21 cellular contexts compared by ENCODE assay signal in the genomic region with DNA sequence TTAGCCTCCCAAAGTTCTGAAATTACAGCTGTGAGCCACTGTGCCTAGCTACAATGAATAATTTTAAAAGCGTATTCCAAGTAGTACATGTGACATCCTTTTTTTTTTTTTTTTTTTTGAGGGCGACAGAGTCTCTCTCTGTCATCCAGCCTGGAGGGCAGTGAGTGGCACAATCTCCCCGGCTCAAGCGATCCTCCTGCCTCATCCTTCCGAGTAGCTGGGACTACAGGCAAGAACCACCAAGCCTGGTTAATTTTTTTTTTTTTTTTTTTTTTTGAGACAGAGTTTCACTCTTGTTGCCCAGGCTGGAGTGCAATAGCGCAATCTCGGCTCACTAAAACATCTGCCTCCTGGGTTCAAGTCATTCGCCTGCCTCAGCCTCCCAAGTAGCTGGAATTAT. TPM values are rescaled to one million over a fixed set of nuclear protein-coding genes. Genes with fewer than 3 reads are reported as not detected.
DNase-seq lines count a peak whose midpoint lies in the region; ATAC-seq and TF ChIP-seq lines count a peak whose summit lies in the region.
"Had no signal": no experiment of that assay in that cellular context is flagged by ENCODE, and none has a peak within 500 bp of the region (broad histone marks: within the 10 kb centered on the region; RNA-seq: fewer than 3 reads in every experiment).

No MANE protein-coding gene starts in this region.

- H3K18ac ChIP-seq in trophoblast cell (ENCODE audit: low read length): no peak overlapping the region

- H3K36me3 ChIP-seq in trophoblast cell (ENCODE audit: control insufficient read depth in 1 of 2, insufficient read depth in 2 of 2, low read length in 2 of 2): no peaks in the 10 kb centered on the region
- no peaks in the 10 kb centered on the region for H3K36me3 ChIP-seq in suprapubic skin
- H3K36me3 ChIP-seq: BLaER1 treated with 17β-estradiol and CSF1 and Interleukin-3, amounts not matched to agents 10 nM and 100 nM had no signal

- no peaks in the 10 kb centered on the region for H3K9me3 ChIP-seq in trophoblast cell (ENCODE audit: insufficient read depth, low read depth, low read length)
- no peaks in the 10 kb centered on the region for H3K9me3 ChIP-seq in suprapubic skin
- H3K9me3 ChIP-seq: A549; BLaER1 treated with 17β-estradiol and CSF1 and Interleukin-3, amounts not matched to agents 10 nM and 100 nM; Caco-2 had no signal

- H3K79me2 ChIP-seq in trophoblast cell (ENCODE audit: control insufficient read depth, insufficient read depth, low read length, poor library complexity): peaks cover 14% of the 10 kb centered on the region

- H3K4me1 ChIP-seq in trophoblast cell (ENCODE audit: control insufficient read depth in 1 of 2, insufficient read depth in 2 of 2, low read length in 2 of 2) (peaks cover 5 to 10% of the 10 kb centered on the region in 2 experiments), suprapubic skin (peaks cover 15% of the 10 kb centered on the region)
- H3K4me1 ChIP-seq: Caco-2 had no signal

- no peak overlapping the region for H3K4me3 Mint-ChIP-seq in dendritic cell treated with granulocyte-macrophage colony-stimulating factor and Interleukin-4, amounts not matched to agents 40 ng/mL and 50 ng/mL, for 4 days
- H3K4me3 Mint-ChIP-seq: B cell; CD4-positive, alpha-beta T cell; CD8-positive, alpha-beta T cell had no signal

- H4K12ac ChIP-seq in trophoblast cell (ENCODE audit: low read depth, low read length): no peak overlapping the region

- no peak for TF ChIP-seq POLR2A in suprapubic skin (IDR thresholded peaks at IDR 0.05)

- H3K4me1 Mint-ChIP-seq in dendritic cell treated with granulocyte-macrophage colony-stimulating factor and Interleukin-4, amounts not matched to agents 40 ng/mL and 50 ng/mL, for 4 days (ENCODE audit: low read depth): peaks cover 15% of the 10 kb centered on the region

- no peak overlapping the region for H3K4ac ChIP-seq in trophoblast cell (ENCODE audit: low read depth, low read length)

- H3K23ac ChIP-seq in trophoblast cell (ENCODE audit: low read length): no peak overlapping the region

- H2BK120ac ChIP-seq in trophoblast cell (ENCODE audit: insufficient read depth, low read length, poor library complexity): no peak overlapping the region

- no peak overlapping the region for H2AFZ ChIP-seq in trophoblast cell (ENCODE audit: insufficient read depth, low read length, poor library complexity)

- WGBS in trophoblast cell (ENCODE audit: extremely low coverage, insufficient coverage, insufficient read length): no CpG with 5 or more reads among the region's 8 CpGs
- 71% methylated on average over 8 of the region's 8 CpGs for WGBS in suprapubic skin

- H3K14ac ChIP-seq in trophoblast cell (ENCODE audit: low read length): no peak overlapping the region

- no peak overlapping the region for H3K27ac ChIP-seq in trophoblast cell (ENCODE audit: low read depth, low read length)
- no peak overlapping the region for H3K27ac ChIP-seq in suprapubic skin
- H3K27ac ChIP-seq: 22Rv1; A549; BLaER1 treated with 17β-estradiol and CSF1 and Interleukin-3, amounts not matched to agents 10 nM and 100 nM; C4-2B had no signal

- H3K4me3 ChIP-seq in trophoblast cell (ENCODE audit: low read depth, low read length) (no peak overlapping the region), suprapubic skin (no peak overlapping the region)
- H3K4me3 ChIP-seq: A549; BLaER1 treated with 17β-estradiol and CSF1 and Interleukin-3, amounts not matched to agents 10 nM and 100 nM; GM12878 had no signal

- peaks cover 10% of the 10 kb centered on the region for H3K36me3 Mint-ChIP-seq in dendritic cell treated with granulocyte-macrophage colony-stimulating factor and Interleukin-4, amounts not matched to agents 40 ng/mL and 50 ng/mL, for 4 days (ENCODE audit: low read depth)

- no peak for TF ChIP-seq EP300 in suprapubic skin (IDR thresholded peaks at IDR 0.05)

- H3K4me2 ChIP-seq in trophoblast cell (ENCODE audit: low read length): no peak overlapping the region
- H3K4me2 ChIP-seq: A549; BLaER1 treated with 17β-estradiol and CSF1 and Interleukin-3, amounts not matched to agents 10 nM and 100 nM had no signal

- peak overlapping the region; percentile 15 for H3K27ac Mint-ChIP-seq in dendritic cell treated with granulocyte-macrophage colony-stimulating factor and Interleukin-4, amounts not matched to agents 40 ng/mL and 50 ng/mL, for 4 days
- H3K27ac Mint-ChIP-seq: B cell; CD8-positive, alpha-beta T cell had no signal

- H3K79me1 ChIP-seq in trophoblast cell (ENCODE audit: low read length): peaks cover 19% of the 10 kb centered on the region

- ATAC-seq in Right ventricle myocardium superior (ENCODE audit: poor library complexity) (no peak), Right ventricle myocardium inferior (no peak), GM21447 (IDR thresholded peaks at IDR 0.05; ENCODE audit: unreplicated experiment) (no peak)
- ATAC-seq: A549; CD8-positive, alpha-beta T cell; GM12878 had no signal

- H4K91ac ChIP-seq in trophoblast cell (ENCODE audit: low read depth, low read length): no peak overlapping the region

- no peak overlapping the region for H3K9ac ChIP-seq in trophoblast cell (ENCODE audit: low read length)
- H3K9ac ChIP-seq: BLaER1 treated with 17β-estradiol and CSF1 and Interleukin-3, amounts not matched to agents 10 nM and 100 nM had no signal

- H3K27me3 Mint-ChIP-seq in dendritic cell treated with granulocyte-macrophage colony-stimulating factor and Interleukin-4, amounts not matched to agents 40 ng/mL and 50 ng/mL, for 4 days: peaks cover 3% of the 10 kb centered on the region
- H3K27me3 Mint-ChIP-seq: B cell; CD4-positive, alpha-beta T cell had no signal

- no peak overlapping the region for H4K8ac ChIP-seq in trophoblast cell (ENCODE audit: low read depth, low read length)

- intact Hi-C loops in Right ventricle myocardium superior (cut with DNase I): no loop called here
- intact Hi-C loops in Right ventricle myocardium inferior (cut with DNase I): no loop called here
- intact Hi-C loops in dendritic cell treated with granulocyte-macrophage colony-stimulating factor and Interleukin-4, amounts not matched to agents 40 ng/mL and 50 ng/mL, for 4 days (cut with micrococcal nuclease): no loop called here

- H2AK5ac ChIP-seq in trophoblast cell (ENCODE audit: low read length): no peak overlapping the region

- H3K9me3 Mint-ChIP-seq in dendritic cell treated with granulocyte-macrophage colony-stimulating factor and Interleukin-4, amounts not matched to agents 40 ng/mL and 50 ng/mL, for 4 days: no peaks in the 10 kb centered on the region
- H3K9me3 Mint-ChIP-seq: CD4-positive, alpha-beta T cell; CD8-positive, alpha-beta T cell had no signal

- no peak for TF ChIP-seq CTCF in suprapubic skin (IDR thresholded peaks at IDR 0.05)

- DNase-seq in Right ventricle myocardium superior (peak; percentile 8), Right ventricle myocardium inferior (ENCODE audit: missing footprints) (no peak), trophoblast cell (peak; percentile 29 to 58), suprapubic skin (ENCODE audit: low spot score in 2 of 2) (no peak)
- DNase-seq: AML-193; Caco-2; Calu3; CD4-positive, alpha-beta T cell; CD8-positive, alpha-beta T cell; DND-41; EL; GDM1 had no signal

- H3K27me3 ChIP-seq in trophoblast cell (ENCODE audit: insufficient read depth, low read length) (no peaks in the 10 kb centered on the region), suprapubic skin (no peaks in the 10 kb centered on the region)
- H3K27me3 ChIP-seq: BLaER1 treated with 17β-estradiol and CSF1 and Interleukin-3, amounts not matched to agents 10 nM and 100 nM had no signal

- no peak overlapping the region for H2BK12ac ChIP-seq in trophoblast cell (ENCODE audit: low read length)

- no peak overlapping the region for H2BK5ac ChIP-seq in trophoblast cell (ENCODE audit: low read depth, low read length, poor library complexity)

RNA-seq across cellular contexts. Expression of gene PRR12, which starts 3.8 kb away (rescaled TPM):
- total RNA-seq in Right ventricle myocardium superior: 12.6 TPM
- total RNA-seq in Right ventricle myocardium inferior: 14.5 TPM
- 12.9 and 13.4 TPM in 2 replicates for polyA plus RNA-seq in trophoblast cell (2013)
- total RNA-seq in suprapubic skin: 10 to 100 TPM; 24.6 to 50.3 (median 38.9) TPM

RNA-seq across cellular contexts. Expression of gene PRRG2, which starts 6.1 kb away (rescaled TPM):
- total RNA-seq in Right ventricle myocardium superior (0.70 TPM), Right ventricle myocardium inferior (0.76 TPM), suprapubic skin (10 to 100 TPM; 13.8 to 21.2 (median 16.7) TPM)
- polyA plus RNA-seq in trophoblast cell (2013): 5.6 and 6.7 TPM in 2 replicates
- total RNA-seq: G401 had no signal

RNA-seq across cellular contexts. Expression of gene NOSIP, which starts 6.9 kb away (rescaled TPM):
- 45.5 TPM for total RNA-seq in Right ventricle myocardium superior
- total RNA-seq in Right ventricle myocardium inferior: 49.6 TPM
- 47.8 and 53.3 TPM in 2 replicates for polyA plus RNA-seq in trophoblast cell (2013)
- total RNA-seq in suprapubic skin: 10 to 100 TPM; 42.5 to 85.6 (median 68.9) TPM

RNA-seq across cellular contexts. Expression of gene RRAS, which starts 52.7 kb away (rescaled TPM):
- total RNA-seq in Right ventricle myocardium superior (105 TPM), Right ventricle myocardium inferior (120 TPM), suprapubic skin (10 to 100 TPM; 12.9 to 28.8 (median 18.6) TPM)
- 43.3 and 43.8 TPM in 2 replicates for polyA plus RNA-seq in trophoblast cell (2013)

RNA-seq across cellular contexts. Expression of gene SCAF1, which starts 54.8 kb away (rescaled TPM):
- total RNA-seq in Right ventricle myocardium superior (42.0 TPM), Right ventricle myocardium inferior (42.5 TPM), suprapubic skin (10 to 100 TPM; 22.1 to 36.9 (median 28.5) TPM)
- 59.7 and 62.7 TPM in 2 replicates for polyA plus RNA-seq in trophoblast cell (2013)

Comparison
In these comparisons a context has a peak if more than half of its experiments do, and no peak if none do; other contexts are left out.
1. DNase-seq: peak in Right ventricle myocardium superior (single experiment) and trophoblast cell (2 of 2); none in Right ventricle myocardium inferior (single experiment) and suprapubic skin (0 of 2).